1 cellular context compared by ENCODE assay signal in genomic region chr19:40945645-40946044, GRCh38.
TF ChIP-seq lines count a peak whose summit lies in the region.

No MANE protein-coding gene starts in this region.

TF ChIP-seq in SK-N-SH treated with all-trans-retinoic acid at 6 μM for 48 hours, 23 proteins besides CTCF, POLR2A, EP300 and RAD21 (continued from another document):
- TF ChIP-seq TSHZ2 (CRISPR knock-in tag; IDR thresholded peaks at IDR 0.05) = no peak
- TF ChIP-seq POU6F1 (CRISPR knock-in tag; IDR thresholded peaks at IDR 0.05; ENCODE audit: borderline replicate concordance, low read depth) = no peak
- TF ChIP-seq ZNF8 (CRISPR knock-in tag; IDR thresholded peaks at IDR 0.05) = no peak
